Comparison of ENCODE assay signal across 20 cellular contexts in genomic region chr1:54392401-54392800, GRCh38.
"Had no signal": no experiment of that assay in that cellular context is flagged by ENCODE, and none has a peak within 500 bp of the region (broad histone marks: within the 10 kb centered on the region; RNA-seq: fewer than 3 reads in every experiment).

No MANE protein-coding gene starts in this region.

- H3K4me3 ChIP-seq: left lung, lung, spleen, transverse colon had no signal

- H3K27ac ChIP-seq: foreskin keratinocyte, left lung, transverse colon had no signal

- DNase-seq: activated CD4-positive, alpha-beta T cell treated with anti-CD3 and anti-CD28 coated beads, Interleukin-2, amount 50 U/mL, for 4 hours; activated effector memory CD4-positive, alpha-beta T cell treated with anti-CD3 and anti-CD28 coated beads, Interleukin-2, amount 50 U/mL, for 16 hours; activated naive CD4-positive, alpha-beta T cell treated with anti-CD3 and anti-CD28 coated beads, Interleukin-2, amount 10 ng/mL, durations not matched to agents 7 days and 5 days; activated T-cell treated with anti-CD3 and anti-CD28 coated beads for 4 hours; amniotic stem cell; central memory CD4-positive, alpha-beta T cell; foreskin keratinocyte; left lung; mesendoderm; spleen; stimulated activated naive CD4-positive, alpha-beta T cell treated with Interleukin-2 at 50 U/mL for 16 hours; T-helper 17 cell; T1000; transverse colon had no signal

- H3K27ac Mint-ChIP-seq: activated naive CD4-positive, alpha-beta T cell treated with anti-CD3 and anti-CD28 coated beads, Interleukin-2, amount 10 ng/mL, durations not matched to agents 7 days and 5 days; T-helper 17 cell had no signal

- H3K27me3 Mint-ChIP-seq: activated naive CD4-positive, alpha-beta T cell treated with anti-CD3 and anti-CD28 coated beads, Interleukin-2, amount 10 ng/mL, durations not matched to agents 7 days and 5 days; T-helper 17 cell had no signal

- H3K9me3 Mint-ChIP-seq: activated naive CD4-positive, alpha-beta T cell treated with anti-CD3 and anti-CD28 coated beads, Interleukin-2, amount 10 ng/mL, durations not matched to agents 7 days and 5 days; neural crest cell had no signal

- H3K4me1 ChIP-seq: foreskin keratinocyte, left lung had no signal

- H3K9me3 ChIP-seq: left lung, spleen, transverse colon had no signal

- ATAC-seq: esophagus mucosa, foreskin keratinocyte, left lung, right cardiac atrium, T-helper 17 cell had no signal

- H3K4me3 Mint-ChIP-seq: activated naive CD4-positive, alpha-beta T cell treated with anti-CD3 and anti-CD28 coated beads, Interleukin-2, amount 10 ng/mL, durations not matched to agents 7 days and 5 days; T-helper 17 cell had no signal

- FAIRE-seq: astrocyte, islet of Langerhans had no signal

- H3K27me3 ChIP-seq: foreskin keratinocyte, left lung, spleen, transverse colon had no signal
